Comparison of ENCODE assay signal across 8 cellular contexts in the genomic region with DNA sequence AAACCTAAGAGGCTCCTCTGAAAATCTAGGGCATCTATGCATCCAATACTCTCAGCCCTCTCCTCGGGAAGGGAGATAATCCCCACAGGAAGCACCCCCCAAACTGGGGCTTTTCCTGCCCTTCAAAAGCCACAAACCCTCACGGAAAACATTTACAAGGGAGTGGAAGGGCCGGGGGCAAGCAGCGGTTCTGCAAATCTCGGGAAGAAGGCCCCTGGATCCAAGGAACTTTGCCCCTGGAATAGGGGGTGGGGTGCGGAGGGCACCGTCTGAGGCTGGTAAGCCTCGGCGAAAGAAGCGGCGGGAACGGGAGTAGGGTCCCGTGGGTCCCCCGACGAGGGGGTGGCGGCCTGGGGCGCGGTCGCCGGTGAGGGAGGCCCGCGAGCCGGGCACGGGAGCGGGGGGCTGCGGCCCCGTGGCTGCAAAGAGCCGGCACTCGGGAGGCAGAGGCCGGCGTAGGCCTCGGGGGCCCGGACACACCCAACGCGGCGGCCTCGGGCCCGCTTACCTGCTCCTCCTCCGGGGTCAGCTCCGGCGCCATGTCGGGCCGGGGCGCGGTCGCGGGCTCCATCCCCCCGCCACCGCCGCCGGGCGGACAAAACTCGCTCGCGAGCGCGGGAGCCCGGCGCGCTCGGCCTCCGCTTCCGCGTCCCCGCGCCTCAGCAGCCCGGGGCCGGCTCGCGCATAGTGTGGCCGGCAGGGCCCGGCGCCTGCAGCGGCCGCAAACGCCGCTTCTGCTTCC. TPM values are rescaled to one million over a fixed set of nuclear protein-coding genes. Genes with fewer than 3 reads are reported as not detected.
A peak's percentile ranks its signal among the peaks of the same experiment; 100 is the strongest.
DNase-seq lines count a peak whose midpoint lies in the region; ATAC-seq and TF ChIP-seq lines count a peak whose summit lies in the region.

No MANE protein-coding gene starts in this region.

- H3K9me3 Mint-ChIP-seq in activated naive CD4-positive, alpha-beta T cell treated with anti-CD3 and anti-CD28 coated beads, Interleukin-2, amount 50 U/mL, for 72 hours, result no peaks in the 10 kb centered on the region

- intact Hi-C loops in heart right ventricle (cut with DNase I), result loop anchor here in 6 of 10 donors (1.0 to 10.0 kb wide), 6 partner anchors 44 to 114 kb away; a partner anchor contains a TSS

- peak overlapping the region; percentile 93 to 98 for H3K27ac Mint-ChIP-seq in activated naive CD4-positive, alpha-beta T cell treated with anti-CD3 and anti-CD28 coated beads, Interleukin-2, amount 50 U/mL, for 72 hours

- 0 to 1% methylated on average over 77 of the region's 77 CpGs for WGBS in heart right ventricle, 2 donors

- H3K4me3 ChIP-seq in heart right ventricle, result peak overlapping the region; percentile 57 to 99 (median 96)

- H3K4me1 ChIP-seq in heart right ventricle, result peaks cover 0 to 36% (median 24%) of the 10 kb centered on the region in 9 donors

- H3K36me3 Mint-ChIP-seq in activated naive CD4-positive, alpha-beta T cell treated with anti-CD3 and anti-CD28 coated beads, Interleukin-2, amount 50 U/mL, for 72 hours, result peaks cover 5 to 6% of the 10 kb centered on the region in 2 donors

- DNase-seq in C1 segment of cervical spinal cord (lab: John Stamatoyannopoulos, UW), result peak in 10 of 14 donors; percentile 20 to 70 (median 41)
- peak; percentile 36 for DNase-seq in NOMO-1 treated with DMSO at 0.1 percent for 48 hours (lab: John Stamatoyannopoulos, UW; ENCODE audit: unreplicated experiment)
- DNase-seq in activated naive CD4-positive, alpha-beta T cell treated with anti-CD3 and anti-CD28 coated beads, Interleukin-2, amount 50 U/mL, for 72 hours (ENCODE audit: low spot score in 2 of 2), result peak; percentile 36 to 55
- peak in 1 of 2 donors; percentile 48 for DNase-seq in heart right ventricle
- peak; percentile 72 for DNase-seq in retina
- DNase-seq in SIG-M5 (lab: John Stamatoyannopoulos, UW), result no peak
- no peak for DNase-seq in NCI-H2029 (lab: John Stamatoyannopoulos, UW)

- H3K27ac ChIP-seq in heart right ventricle, result peak overlapping the region; percentile 82 to 98 (median 94)

- ATAC-seq in GM19395 (IDR thresholded peaks at IDR 0.05; ENCODE audit: unreplicated experiment) (peak; percentile 40), heart right ventricle (peak; percentile 24 to 77 (median 66))
- ATAC-seq in activated naive CD4-positive, alpha-beta T cell treated with anti-CD3 and anti-CD28 coated beads, Interleukin-2, amount 50 U/mL, for 72 hours, result peak; percentile 53

- no peak for TF ChIP-seq CTCF in heart right ventricle (IDR thresholded peaks at IDR 0.05)

- H3K27me3 ChIP-seq in heart right ventricle, result no peaks in the 10 kb centered on the region

- H3K36me3 ChIP-seq in heart right ventricle, result peaks cover 0 to 4% (median 0%) of the 10 kb centered on the region in 9 donors

- H3K9me3 ChIP-seq in heart right ventricle, result no peaks in the 10 kb centered on the region

RNA-seq across cellular contexts. Expression of a gene that starts 0.7 kb away (rescaled TPM):
- 10 to 100 TPM; 11.6 to 14.4 TPM for total RNA-seq in activated naive CD4-positive, alpha-beta T cell treated with anti-CD3 and anti-CD28 coated beads, Interleukin-2, amount 50 U/mL, for 72 hours
- 10 to 100 TPM in 1 of 10 donors, 1 to 10 TPM in 9; 5.8 to 11.0 (median 8.4) TPM for total RNA-seq in heart right ventricle
- polyA plus RNA-seq in heart right ventricle, result 1 to 10 TPM; 2.0 to 6.7 TPM

RNA-seq across cellular contexts. Expression of a gene that starts 47.1 kb away (rescaled TPM):
- 10 to 100 TPM; 36.1 to 37.3 TPM for total RNA-seq in activated naive CD4-positive, alpha-beta T cell treated with anti-CD3 and anti-CD28 coated beads, Interleukin-2, amount 50 U/mL, for 72 hours
- total RNA-seq in heart right ventricle, result 10 to 100 TPM; 12.9 to 18.2 (median 16.1) TPM
- polyA plus RNA-seq in heart right ventricle, result 10 to 100 TPM; 14.6 to 17.4 TPM

Comparison
In these comparisons a context has a peak if more than half of its experiments do, and no peak if none do; other contexts are left out.
1. DNase-seq: peak in C1 segment of cervical spinal cord (10 of 14), NOMO-1 treated with DMSO at 0.1 percent for 48 hours (single experiment), activated naive CD4-positive, alpha-beta T cell treated with anti-CD3 and anti-CD28 coated beads, Interleukin-2, amount 50 U/mL, for 72 hours (2 of 2) and retina (single experiment); none in SIG-M5 (single experiment) and NCI-H2029 (single experiment).
2. Peak in every context shown above with its lines, with median percentiles within 50 percentile points of each other: ATAC-seq.